ENCODE assay signal across 1 cellular context in the genomic region with DNA sequence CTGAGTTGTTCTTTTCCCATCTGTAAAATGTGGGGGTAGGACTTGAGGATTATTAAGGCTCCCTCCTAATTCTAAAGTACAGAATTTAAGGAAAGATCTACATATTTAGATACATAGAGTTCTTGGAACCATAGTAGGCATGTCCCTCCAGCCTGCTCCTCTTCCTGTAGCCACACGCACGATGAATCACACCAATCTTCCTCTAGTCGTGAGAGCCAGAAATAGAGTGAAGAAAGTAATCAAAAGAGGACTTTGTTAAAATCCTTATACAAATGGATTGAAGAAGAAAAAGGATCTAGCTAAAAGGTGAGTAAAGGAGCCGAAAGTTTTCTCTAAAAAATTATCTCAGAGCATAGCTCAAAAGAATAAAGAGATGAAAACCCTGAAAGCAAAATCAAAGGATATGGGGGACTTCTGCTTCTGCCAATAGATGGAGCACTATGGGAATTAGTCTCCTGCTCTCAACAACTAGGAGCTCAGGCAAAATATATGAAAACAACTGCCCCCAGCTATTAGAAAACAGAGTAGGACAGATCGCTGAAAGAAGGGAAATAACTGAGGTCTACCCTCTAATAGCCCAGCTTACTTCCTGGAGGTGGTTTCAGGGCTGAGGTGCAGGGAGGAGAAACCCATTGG.
TF ChIP-seq lines count a peak whose summit lies in the region.

No MANE protein-coding gene starts in this region.

TF ChIP-seq in GM23338, 12 proteins besides CTCF, POLR2A, EP300 and RAD21 (continued from another document):
- TF ChIP-seq, protein P1, sequence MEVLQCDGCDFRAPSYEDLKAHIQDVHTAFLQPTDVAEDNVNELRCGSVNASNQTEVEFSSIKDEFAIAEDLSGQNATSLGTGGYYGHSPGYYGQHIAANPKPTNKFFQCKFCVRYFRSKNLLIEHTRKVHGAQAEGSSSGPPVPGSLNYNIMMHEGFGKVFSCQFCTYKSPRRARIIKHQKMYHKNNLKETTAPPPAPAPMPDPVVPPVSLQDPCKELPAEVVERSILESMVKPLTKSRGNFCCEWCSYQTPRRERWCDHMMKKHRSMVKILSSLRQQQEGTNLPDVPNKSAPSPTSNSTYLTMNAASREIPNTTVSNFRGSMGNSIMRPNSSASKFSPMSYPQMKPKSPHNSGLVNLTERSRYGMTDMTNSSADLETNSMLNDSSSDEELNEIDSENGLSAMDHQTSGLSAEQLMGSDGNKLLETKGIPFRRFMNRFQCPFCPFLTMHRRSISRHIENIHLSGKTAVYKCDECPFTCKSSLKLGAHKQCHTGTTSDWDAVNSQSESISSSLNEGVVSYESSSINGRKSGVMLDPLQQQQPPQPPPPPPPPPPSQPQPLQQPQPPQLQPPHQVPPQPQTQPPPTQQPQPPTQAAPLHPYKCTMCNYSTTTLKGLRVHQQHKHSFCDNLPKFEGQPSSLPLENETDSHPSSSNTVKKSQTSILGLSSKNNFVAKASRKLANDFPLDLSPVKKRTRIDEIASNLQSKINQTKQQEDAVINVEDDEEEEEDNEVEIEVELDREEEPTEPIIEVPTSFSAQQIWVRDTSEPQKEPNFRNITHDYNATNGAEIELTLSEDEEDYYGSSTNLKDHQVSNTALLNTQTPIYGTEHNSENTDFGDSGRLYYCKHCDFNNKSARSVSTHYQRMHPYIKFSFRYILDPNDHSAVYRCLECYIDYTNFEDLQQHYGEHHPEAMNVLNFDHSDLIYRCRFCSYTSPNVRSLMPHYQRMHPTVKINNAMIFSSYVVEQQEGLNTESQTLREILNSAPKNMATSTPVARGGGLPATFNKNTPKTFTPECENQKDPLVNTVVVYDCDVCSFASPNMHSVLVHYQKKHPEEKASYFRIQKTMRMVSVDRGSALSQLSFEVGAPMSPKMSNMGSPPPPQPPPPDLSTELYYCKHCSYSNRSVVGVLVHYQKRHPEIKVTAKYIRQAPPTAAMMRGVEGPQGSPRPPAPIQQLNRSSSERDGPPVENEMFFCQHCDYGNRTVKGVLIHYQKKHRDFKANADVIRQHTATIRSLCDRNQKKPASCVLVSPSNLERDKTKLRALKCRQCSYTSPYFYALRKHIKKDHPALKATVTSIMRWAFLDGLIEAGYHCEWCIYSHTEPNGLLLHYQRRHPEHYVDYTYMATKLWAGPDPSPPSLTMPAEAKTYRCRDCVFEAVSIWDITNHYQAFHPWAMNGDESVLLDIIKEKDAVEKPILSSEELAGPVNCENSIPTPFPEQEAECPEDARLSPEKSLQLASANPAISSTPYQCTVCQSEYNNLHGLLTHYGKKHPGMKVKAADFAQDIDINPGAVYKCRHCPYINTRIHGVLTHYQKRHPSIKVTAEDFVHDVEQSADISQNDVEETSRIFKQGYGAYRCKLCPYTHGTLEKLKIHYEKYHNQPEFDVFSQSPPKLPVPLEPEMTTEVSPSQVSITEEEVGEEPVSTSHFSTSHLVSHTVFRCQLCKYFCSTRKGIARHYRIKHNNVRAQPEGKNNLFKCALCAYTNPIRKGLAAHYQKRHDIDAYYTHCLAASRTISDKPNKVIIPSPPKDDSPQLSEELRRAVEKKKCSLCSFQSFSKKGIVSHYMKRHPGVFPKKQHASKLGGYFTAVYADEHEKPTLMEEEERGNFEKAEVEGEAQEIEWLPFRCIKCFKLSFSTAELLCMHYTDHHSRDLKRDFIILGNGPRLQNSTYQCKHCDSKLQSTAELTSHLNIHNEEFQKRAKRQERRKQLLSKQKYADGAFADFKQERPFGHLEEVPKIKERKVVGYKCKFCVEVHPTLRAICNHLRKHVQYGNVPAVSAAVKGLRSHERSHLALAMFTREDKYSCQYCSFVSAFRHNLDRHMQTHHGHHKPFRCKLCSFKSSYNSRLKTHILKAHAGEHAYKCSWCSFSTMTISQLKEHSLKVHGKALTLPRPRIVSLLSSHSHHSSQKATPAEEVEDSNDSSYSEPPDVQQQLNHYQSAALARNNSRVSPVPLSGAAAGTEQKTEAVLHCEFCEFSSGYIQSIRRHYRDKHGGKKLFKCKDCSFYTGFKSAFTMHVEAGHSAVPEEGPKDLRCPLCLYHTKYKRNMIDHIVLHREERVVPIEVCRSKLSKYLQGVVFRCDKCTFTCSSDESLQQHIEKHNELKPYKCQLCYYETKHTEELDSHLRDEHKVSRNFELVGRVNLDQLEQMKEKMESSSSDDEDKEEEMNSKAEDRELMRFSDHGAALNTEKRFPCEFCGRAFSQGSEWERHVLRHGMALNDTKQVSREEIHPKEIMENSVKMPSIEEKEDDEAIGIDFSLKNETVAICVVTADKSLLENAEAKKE (CRISPR knock-in tag; IDR thresholded peaks at IDR 0.05): no peak
- TF ChIP-seq CREB1 (CRISPR knock-in tag; IDR thresholded peaks at IDR 0.05; ENCODE audit: low read depth) (no peak), POLR2AphosphoS5 (IDR thresholded peaks at IDR 0.05; ENCODE audit: low read depth) (no peak), JUNB (IDR thresholded peaks at IDR 0.05; ENCODE audit: unreplicated experiment) (no peak), ZNF114 (CRISPR knock-in tag; IDR thresholded peaks at IDR 0.05) (no peak), EZH2 (IDR thresholded peaks at IDR 0.05; ENCODE audit: low read depth, unreplicated experiment) (no peak), NANOG (IDR thresholded peaks at IDR 0.05; ENCODE audit: borderline replicate concordance) (no peak), EZH2phosphoT487 (IDR thresholded peaks at IDR 0.05; ENCODE audit: unreplicated experiment) (no peak), ZNF331 (CRISPR knock-in tag; IDR thresholded peaks at IDR 0.05; ENCODE audit: low read depth) (no peak)
- TF ChIP-seq, protein P2, sequence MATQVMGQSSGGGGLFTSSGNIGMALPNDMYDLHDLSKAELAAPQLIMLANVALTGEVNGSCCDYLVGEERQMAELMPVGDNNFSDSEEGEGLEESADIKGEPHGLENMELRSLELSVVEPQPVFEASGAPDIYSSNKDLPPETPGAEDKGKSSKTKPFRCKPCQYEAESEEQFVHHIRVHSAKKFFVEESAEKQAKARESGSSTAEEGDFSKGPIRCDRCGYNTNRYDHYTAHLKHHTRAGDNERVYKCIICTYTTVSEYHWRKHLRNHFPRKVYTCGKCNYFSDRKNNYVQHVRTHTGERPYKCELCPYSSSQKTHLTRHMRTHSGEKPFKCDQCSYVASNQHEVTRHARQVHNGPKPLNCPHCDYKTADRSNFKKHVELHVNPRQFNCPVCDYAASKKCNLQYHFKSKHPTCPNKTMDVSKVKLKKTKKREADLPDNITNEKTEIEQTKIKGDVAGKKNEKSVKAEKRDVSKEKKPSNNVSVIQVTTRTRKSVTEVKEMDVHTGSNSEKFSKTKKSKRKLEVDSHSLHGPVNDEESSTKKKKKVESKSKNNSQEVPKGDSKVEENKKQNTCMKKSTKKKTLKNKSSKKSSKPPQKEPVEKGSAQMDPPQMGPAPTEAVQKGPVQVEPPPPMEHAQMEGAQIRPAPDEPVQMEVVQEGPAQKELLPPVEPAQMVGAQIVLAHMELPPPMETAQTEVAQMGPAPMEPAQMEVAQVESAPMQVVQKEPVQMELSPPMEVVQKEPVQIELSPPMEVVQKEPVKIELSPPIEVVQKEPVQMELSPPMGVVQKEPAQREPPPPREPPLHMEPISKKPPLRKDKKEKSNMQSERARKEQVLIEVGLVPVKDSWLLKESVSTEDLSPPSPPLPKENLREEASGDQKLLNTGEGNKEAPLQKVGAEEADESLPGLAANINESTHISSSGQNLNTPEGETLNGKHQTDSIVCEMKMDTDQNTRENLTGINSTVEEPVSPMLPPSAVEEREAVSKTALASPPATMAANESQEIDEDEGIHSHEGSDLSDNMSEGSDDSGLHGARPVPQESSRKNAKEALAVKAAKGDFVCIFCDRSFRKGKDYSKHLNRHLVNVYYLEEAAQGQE (IDR thresholded peaks at IDR 0.05; ENCODE audit: unreplicated experiment): no peak
- TF ChIP-seq, protein P3, sequence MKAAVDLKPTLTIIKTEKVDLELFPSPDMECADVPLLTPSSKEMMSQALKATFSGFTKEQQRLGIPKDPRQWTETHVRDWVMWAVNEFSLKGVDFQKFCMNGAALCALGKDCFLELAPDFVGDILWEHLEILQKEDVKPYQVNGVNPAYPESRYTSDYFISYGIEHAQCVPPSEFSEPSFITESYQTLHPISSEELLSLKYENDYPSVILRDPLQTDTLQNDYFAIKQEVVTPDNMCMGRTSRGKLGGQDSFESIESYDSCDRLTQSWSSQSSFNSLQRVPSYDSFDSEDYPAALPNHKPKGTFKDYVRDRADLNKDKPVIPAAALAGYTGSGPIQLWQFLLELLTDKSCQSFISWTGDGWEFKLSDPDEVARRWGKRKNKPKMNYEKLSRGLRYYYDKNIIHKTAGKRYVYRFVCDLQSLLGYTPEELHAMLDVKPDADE (IDR thresholded peaks at IDR 0.05): no peak
